In the genomic region with DNA sequence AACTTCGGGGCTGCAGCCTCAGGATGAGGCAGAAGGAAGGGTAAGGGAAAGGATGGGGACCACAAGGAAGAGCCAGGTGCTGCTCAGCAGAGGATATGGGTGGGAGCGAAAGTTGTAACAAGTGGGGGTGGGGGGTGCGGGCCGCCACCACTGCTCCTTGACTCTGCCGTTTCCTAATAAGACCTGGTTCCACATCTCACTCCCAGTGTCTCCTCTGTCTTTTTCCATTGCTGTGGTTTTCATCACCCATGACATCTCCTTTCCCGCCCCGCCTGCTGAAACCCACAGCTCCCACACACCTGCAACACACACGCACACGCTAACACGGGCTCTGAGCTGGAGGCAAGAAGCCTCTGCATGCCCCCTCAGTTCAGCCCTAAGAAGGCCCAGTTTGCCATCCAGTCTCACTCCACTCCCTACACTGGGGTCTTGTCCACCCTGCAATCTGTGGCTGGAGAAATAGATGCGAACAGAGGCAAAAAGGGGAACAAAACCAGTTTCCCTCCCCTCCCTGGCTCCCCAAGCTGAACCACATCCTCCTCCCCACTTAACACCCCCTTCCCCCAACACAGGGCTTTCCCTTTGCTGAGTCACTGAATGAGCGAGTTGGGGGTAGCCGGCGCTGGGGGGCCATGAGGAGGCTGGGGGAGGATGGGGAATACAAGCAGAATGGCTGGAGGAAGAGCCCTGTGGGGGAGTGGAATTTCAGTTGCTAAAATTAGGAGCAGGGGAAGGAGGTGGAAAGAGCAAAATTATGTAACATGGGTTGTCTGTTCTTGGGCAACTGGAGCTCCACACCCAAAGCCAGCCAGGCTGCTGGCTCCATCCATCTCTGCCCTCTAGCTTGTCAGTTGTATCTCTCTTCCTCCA, we compare ENCODE assay signal across 1 cellular context.
A peak's percentile ranks its signal among the peaks of the same experiment; 100 is the strongest.
TF ChIP-seq lines count a peak whose summit lies in the region.

No MANE protein-coding gene starts in this region.

TF ChIP-seq in GM12878, 131 proteins besides CTCF, POLR2A, EP300 and RAD21 (continued from another document and continues in another):
- TF ChIP-seq ZNF687 (IDR thresholded peaks at IDR 0.05), result peak; percentile 21; the same call in 1 of the 2 replicates
- TF ChIP-seq MTA3 (IDR thresholded peaks at IDR 0.05; ENCODE audit: borderline replicate concordance, low read length), result peak; percentile 92
- no peak for TF ChIP-seq LARP7 (IDR thresholded peaks at IDR 0.05)
- TF ChIP-seq, protein P1, sequence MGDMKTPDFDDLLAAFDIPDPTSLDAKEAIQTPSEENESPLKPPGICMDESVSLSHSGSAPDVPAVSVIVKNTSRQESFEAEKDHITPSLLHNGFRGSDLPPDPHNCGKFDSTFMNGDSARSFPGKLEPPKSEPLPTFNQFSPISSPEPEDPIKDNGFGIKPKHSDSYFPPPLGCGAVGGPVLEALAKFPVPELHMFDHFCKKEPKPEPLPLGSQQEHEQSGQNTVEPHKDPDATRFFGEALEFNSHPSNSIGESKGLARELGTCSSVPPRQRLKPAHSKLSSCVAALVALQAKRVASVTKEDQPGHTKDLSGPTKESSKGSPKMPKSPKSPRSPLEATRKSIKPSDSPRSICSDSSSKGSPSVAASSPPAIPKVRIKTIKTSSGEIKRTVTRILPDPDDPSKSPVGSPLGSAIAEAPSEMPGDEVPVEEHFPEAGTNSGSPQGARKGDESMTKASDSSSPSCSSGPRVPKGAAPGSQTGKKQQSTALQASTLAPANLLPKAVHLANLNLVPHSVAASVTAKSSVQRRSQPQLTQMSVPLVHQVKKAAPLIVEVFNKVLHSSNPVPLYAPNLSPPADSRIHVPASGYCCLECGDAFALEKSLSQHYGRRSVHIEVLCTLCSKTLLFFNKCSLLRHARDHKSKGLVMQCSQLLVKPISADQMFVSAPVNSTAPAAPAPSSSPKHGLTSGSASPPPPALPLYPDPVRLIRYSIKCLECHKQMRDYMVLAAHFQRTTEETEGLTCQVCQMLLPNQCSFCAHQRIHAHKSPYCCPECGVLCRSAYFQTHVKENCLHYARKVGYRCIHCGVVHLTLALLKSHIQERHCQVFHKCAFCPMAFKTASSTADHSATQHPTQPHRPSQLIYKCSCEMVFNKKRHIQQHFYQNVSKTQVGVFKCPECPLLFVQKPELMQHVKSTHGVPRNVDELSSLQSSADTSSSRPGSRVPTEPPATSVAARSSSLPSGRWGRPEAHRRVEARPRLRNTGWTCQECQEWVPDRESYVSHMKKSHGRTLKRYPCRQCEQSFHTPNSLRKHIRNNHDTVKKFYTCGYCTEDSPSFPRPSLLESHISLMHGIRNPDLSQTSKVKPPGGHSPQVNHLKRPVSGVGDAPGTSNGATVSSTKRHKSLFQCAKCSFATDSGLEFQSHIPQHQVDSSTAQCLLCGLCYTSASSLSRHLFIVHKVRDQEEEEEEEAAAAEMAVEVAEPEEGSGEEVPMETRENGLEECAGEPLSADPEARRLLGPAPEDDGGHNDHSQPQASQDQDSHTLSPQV (IDR thresholded peaks at IDR 0.05), result no peak
- TF ChIP-seq MYB (IDR thresholded peaks at IDR 0.05; ENCODE audit: borderline replicate concordance, low read depth, low read length), result no peak
- TF ChIP-seq BACH1 (IDR thresholded peaks at IDR 0.05; ENCODE audit: borderline replicate concordance), result peak; percentile 98
- no peak for TF ChIP-seq NR2C1 (IDR thresholded peaks at IDR 0.05)
- no peak for TF ChIP-seq SREBF2 (IDR thresholded peaks at IDR 0.05; ENCODE audit: low read length)
- peak; percentile 98 for TF ChIP-seq TBL1XR1 (IDR thresholded peaks at IDR 0.05; ENCODE audit: low read depth, low read length)
- no peak for TF ChIP-seq SIX5 (IDR thresholded peaks at IDR 0.05; ENCODE audit: low read depth, low read length, severe bottlenecking)
- peak; percentile 50; the same call in 1 of the 2 replicates for TF ChIP-seq TCF7 (IDR thresholded peaks at IDR 0.05; ENCODE audit: borderline replicate concordance)
- TF ChIP-seq ZSCAN29 (IDR thresholded peaks at IDR 0.05), result no peak
- TF ChIP-seq JUNB (IDR thresholded peaks at IDR 0.05), result peak; percentile 88
- TF ChIP-seq STAT1 (conservative IDR thresholded peaks at IDR 0.05), result no peak
- TF ChIP-seq CHD1 (IDR thresholded peaks at IDR 0.05; ENCODE audit: low read depth, low read length), result no peak
- no peak for TF ChIP-seq SREBF1 (IDR thresholded peaks at IDR 0.05; ENCODE audit: low read length)
- peak; percentile 39; the same call in 1 of the 2 replicates for TF ChIP-seq NR2F1 (conservative IDR thresholded peaks at IDR 0.05)
- TF ChIP-seq, protein P2, sequence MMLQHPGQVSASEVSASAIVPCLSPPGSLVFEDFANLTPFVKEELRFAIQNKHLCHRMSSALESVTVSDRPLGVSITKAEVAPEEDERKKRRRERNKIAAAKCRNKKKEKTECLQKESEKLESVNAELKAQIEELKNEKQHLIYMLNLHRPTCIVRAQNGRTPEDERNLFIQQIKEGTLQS (IDR thresholded peaks at IDR 0.05; ENCODE audit: borderline replicate concordance, extremely low read depth, low read depth, low read length), result no peak
- TF ChIP-seq ASH2L (IDR thresholded peaks at IDR 0.05; ENCODE audit: borderline replicate concordance, low read depth), result no peak
- no peak; the same call in 1 of the 2 replicates for TF ChIP-seq RCOR1 (conservative IDR thresholded peaks at IDR 0.05; ENCODE audit: low read depth, low read length)
- TF ChIP-seq CEBPZ (IDR thresholded peaks at IDR 0.05; ENCODE audit: low read depth, low read length), result no peak
- TF ChIP-seq BCL11A (IDR thresholded peaks at IDR 0.05; ENCODE audit: low read depth, low read length), result peak; percentile 91
- no peak for TF ChIP-seq KAT2A (conservative IDR thresholded peaks at IDR 0.05; ENCODE audit: control insufficient read depth, low read depth, low read length)
- TF ChIP-seq, protein P3, sequence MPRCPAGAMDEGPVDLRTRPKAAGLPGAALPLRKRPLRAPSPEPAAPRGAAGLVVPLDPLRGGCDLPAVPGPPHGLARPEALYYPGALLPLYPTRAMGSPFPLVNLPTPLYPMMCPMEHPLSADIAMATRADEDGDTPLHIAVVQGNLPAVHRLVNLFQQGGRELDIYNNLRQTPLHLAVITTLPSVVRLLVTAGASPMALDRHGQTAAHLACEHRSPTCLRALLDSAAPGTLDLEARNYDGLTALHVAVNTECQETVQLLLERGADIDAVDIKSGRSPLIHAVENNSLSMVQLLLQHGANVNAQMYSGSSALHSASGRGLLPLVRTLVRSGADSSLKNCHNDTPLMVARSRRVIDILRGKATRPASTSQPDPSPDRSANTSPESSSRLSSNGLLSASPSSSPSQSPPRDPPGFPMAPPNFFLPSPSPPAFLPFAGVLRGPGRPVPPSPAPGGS (IDR thresholded peaks at IDR 0.05; ENCODE audit: borderline replicate concordance, insufficient read depth, low read depth, low read length, poor library complexity, severe bottlenecking), result peak; percentile 78
- TF ChIP-seq E2F4 (IDR thresholded peaks at IDR 0.05; ENCODE audit: low read depth, low read length), result 0 out of 2 replicates have a peak, but pooled peaks have one; percentile 6
- peak; percentile 94 for TF ChIP-seq CHD2 (IDR thresholded peaks at IDR 0.05; ENCODE audit: borderline replicate concordance, low read depth, low read length)
- TF ChIP-seq SUZ12 (IDR thresholded peaks at IDR 0.05; ENCODE audit: unreplicated experiment), result no peak
- peak; percentile 84 for TF ChIP-seq CREB1 (IDR thresholded peaks at IDR 0.05; ENCODE audit: low read depth)
- TF ChIP-seq CEBPB (IDR thresholded peaks at IDR 0.05; ENCODE audit: borderline replicate concordance in 1 of 2, low read depth in 2 of 2, low read length in 2 of 2), result peak in 1 of 2 experiments; percentile 66; a peak in 1 of 4 replicates
- TF ChIP-seq, protein P4, sequence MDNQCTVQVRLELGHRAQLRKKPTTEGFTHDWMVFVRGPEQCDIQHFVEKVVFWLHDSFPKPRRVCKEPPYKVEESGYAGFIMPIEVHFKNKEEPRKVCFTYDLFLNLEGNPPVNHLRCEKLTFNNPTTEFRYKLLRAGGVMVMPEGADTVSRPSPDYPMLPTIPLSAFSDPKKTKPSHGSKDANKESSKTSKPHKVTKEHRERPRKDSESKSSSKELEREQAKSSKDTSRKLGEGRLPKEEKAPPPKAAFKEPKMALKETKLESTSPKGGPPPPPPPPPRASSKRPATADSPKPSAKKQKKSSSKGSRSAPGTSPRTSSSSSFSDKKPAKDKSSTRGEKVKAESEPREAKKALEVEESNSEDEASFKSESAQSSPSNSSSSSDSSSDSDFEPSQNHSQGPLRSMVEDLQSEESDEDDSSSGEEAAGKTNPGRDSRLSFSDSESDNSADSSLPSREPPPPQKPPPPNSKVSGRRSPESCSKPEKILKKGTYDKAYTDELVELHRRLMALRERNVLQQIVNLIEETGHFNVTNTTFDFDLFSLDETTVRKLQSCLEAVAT (IDR thresholded peaks at IDR 0.05), result peak; percentile 89
- no peak for TF ChIP-seq WRNIP1 (IDR thresholded peaks at IDR 0.05; ENCODE audit: borderline replicate concordance, low read depth, low read length)
- no peak for TF ChIP-seq NFXL1 (IDR thresholded peaks at IDR 0.05; ENCODE audit: borderline replicate concordance)
- no peak for TF ChIP-seq HDAC6 (IDR thresholded peaks at IDR 0.05; ENCODE audit: unreplicated experiment)
- peak; percentile 72; the same call in 1 of the 2 replicates for TF ChIP-seq RB1 (IDR thresholded peaks at IDR 0.05; ENCODE audit: borderline replicate concordance)
- 0 out of 2 replicates have a peak, but pooled peaks have one; percentile 68 for TF ChIP-seq CBX5 (IDR thresholded peaks at IDR 0.05; ENCODE audit: low read depth)
- peak; percentile 99 for TF ChIP-seq ZBED1 (IDR thresholded peaks at IDR 0.05; ENCODE audit: borderline replicate concordance)
- TF ChIP-seq BCLAF1 (IDR thresholded peaks at IDR 0.05), result no peak
